ENCODE assay signal across 4 cellular contexts in the genomic region with DNA sequence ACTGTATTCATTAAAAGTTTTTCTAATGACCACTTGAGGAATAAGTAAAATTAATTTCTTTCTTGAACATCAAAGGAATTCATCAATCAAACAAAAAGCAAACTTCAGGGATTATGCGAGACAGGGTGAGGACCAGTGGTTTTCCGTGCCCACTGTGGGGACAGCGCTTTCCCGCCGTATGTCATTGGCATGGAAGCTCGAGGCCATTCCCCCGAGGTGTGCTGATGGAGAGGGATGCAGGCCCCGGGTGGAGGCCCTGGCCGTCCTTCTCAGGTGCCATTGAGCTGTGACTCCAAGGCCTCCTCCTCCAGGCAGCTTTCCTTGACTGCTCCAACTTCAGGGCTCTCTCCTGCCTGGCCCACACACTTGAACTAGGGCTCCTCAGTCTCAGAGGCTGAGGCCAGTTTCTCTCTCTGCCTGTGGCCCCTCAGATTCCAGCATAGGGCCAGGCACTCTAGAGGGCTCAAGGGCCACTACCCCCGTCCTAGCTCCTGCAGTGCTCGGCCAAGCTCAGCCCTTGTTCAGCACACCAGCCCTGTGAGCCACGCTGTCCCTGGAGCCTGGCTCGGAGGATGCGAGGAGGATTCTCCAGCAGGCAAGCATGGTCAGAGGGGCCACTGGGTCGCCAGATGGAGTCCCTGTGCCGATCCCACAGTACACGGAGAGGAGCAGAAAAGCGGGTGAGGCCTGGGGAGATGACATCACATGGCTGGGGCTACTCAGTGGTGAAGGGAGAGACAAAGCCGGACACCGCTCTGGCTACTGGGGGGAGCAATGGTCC.
DNase-seq lines count a peak whose midpoint lies in the region; ATAC-seq, FAIRE-seq and TF ChIP-seq lines count a peak whose summit lies in the region.
"Not testable (repeated sequence)": the region's sequence is repeated elsewhere in the genome, so short reads cannot be mapped to it uniquely, and the experiment has no call there.

No MANE protein-coding gene starts in this region.

- not testable (repeated sequence) for TF ChIP-seq RAD21 in K562 (CRISPR knock-in tag; conservative IDR thresholded peaks at IDR 0.05 in 1 of 2, IDR thresholded peaks at IDR 0.05 in 1 of 2)

- POLR2A ChIA-PET in K562 (lab: Yijun Ruan, JAX) = not testable (repeated sequence)

- not testable (repeated sequence) for H3K4me3 Mint-ChIP-seq in osteocyte (ENCODE audit: unreplicated experiment); stimulated activated effector memory CD8-positive, alpha-beta T cell treated with anti-CD3 and anti-CD28 coated beads, Interleukin-12 subunit alpha, Interleukin-12 subunit beta, amount 100 ng/mL, for 72 hours

- H3K79me2 ChIP-seq in K562 (ENCODE audit: control insufficient read depth, insufficient read depth, low read length) = not testable (repeated sequence)

- WGBS in K562 (ENCODE audit: insufficient coverage, low coverage, missing lambda C conversion rate) = 43% methylated on average over 12 of the region's 20 CpGs

- intact Hi-C loops in K562 (cut with micrococcal nuclease) = not testable (repeated sequence)

- H3K27ac ChIP-seq in K562 (ENCODE audit: extremely low read depth, low read depth, low read length) = not testable (repeated sequence)

- H2AFZ ChIP-seq in K562 (ENCODE audit: low read depth, low read length) = not testable (repeated sequence)

- ATAC-seq in K562 = not testable (repeated sequence)
- ATAC-seq in stimulated activated effector memory CD8-positive, alpha-beta T cell treated with anti-CD3 and anti-CD28 coated beads, Interleukin-12 subunit alpha, Interleukin-12 subunit beta, amount 100 ng/mL, for 72 hours = peak; percentile 26

- H3K9me1 ChIP-seq in K562 (ENCODE audit: control insufficient read depth, insufficient read depth, low read length) = not testable (repeated sequence)

- peak; percentile 7 for DNase-seq in NCI-H82 (lab: John Stamatoyannopoulos, UW)
- DNase-seq in K562 (ENCODE audit: extremely low read depth in 1 of 4, low spot score in 3 of 4); stimulated activated effector memory CD8-positive, alpha-beta T cell treated with anti-CD3 and anti-CD28 coated beads, Interleukin-12 subunit alpha, Interleukin-12 subunit beta, amount 100 ng/mL, for 72 hours (ENCODE audit: low spot score in 2 of 2): not testable (repeated sequence)
- DNase-seq in osteocyte (ENCODE audit: extremely low spot score, unreplicated experiment) = peak; percentile 76

- H3K4me1 Mint-ChIP-seq in osteocyte (ENCODE audit: unreplicated experiment); stimulated activated effector memory CD8-positive, alpha-beta T cell treated with anti-CD3 and anti-CD28 coated beads, Interleukin-12 subunit alpha, Interleukin-12 subunit beta, amount 100 ng/mL, for 72 hours: not testable (repeated sequence)

- H3K9me3 Mint-ChIP-seq in osteocyte (ENCODE audit: unreplicated experiment); stimulated activated effector memory CD8-positive, alpha-beta T cell treated with anti-CD3 and anti-CD28 coated beads, Interleukin-12 subunit alpha, Interleukin-12 subunit beta, amount 100 ng/mL, for 72 hours: not testable (repeated sequence)

- not testable (repeated sequence) for H3K36me3 Mint-ChIP-seq in osteocyte (ENCODE audit: unreplicated experiment); stimulated activated effector memory CD8-positive, alpha-beta T cell treated with anti-CD3 and anti-CD28 coated beads, Interleukin-12 subunit alpha, Interleukin-12 subunit beta, amount 100 ng/mL, for 72 hours

- TF ChIP-seq EP300 in K562 (IDR thresholded peaks at IDR 0.05; ENCODE audit: low read length) = not testable (repeated sequence)

- H3K4me2 ChIP-seq in K562 (ENCODE audit: insufficient read depth, low read length) = not testable (repeated sequence)

- H3K27me3 ChIP-seq in K562 (ENCODE audit: control insufficient read depth in 2 of 2, insufficient read depth in 2 of 2, low read length in 2 of 2) = not testable (repeated sequence)

- not testable (repeated sequence) for H4K20me1 ChIP-seq in K562 (replicated peaks; ENCODE audit: control insufficient read depth, insufficient read depth, low read length)

- not testable (repeated sequence) for H3K27me3 Mint-ChIP-seq in osteocyte (ENCODE audit: unreplicated experiment)

- not testable (repeated sequence) for TF ChIP-seq CTCF in K562 (IDR thresholded peaks at IDR 0.05 in 2 of 3, conservative IDR thresholded peaks at IDR 0.05 in 1 of 3; ENCODE audit: insufficient read depth in 2 of 3, low read depth in 1 of 3, low read length in 3 of 3); osteocyte (IDR thresholded peaks at IDR 0.05)

- not testable (repeated sequence) for TF ChIP-seq POLR2A in K562 (conservative IDR thresholded peaks at IDR 0.05)

- not testable (repeated sequence) for H3K4me1 ChIP-seq in K562 (replicated peaks in 1 of 2; ENCODE audit: control insufficient read depth in 2 of 2, insufficient read depth in 2 of 2, low read length in 2 of 2)

- not testable (repeated sequence) for H3K9ac ChIP-seq in K562 (ENCODE audit: insufficient read depth in 1 of 2, low read depth in 2 of 2, low read length in 2 of 2)

- in situ Hi-C loops in K562 (cut with MboI) = loop anchor here (10.0 kb wide), 1 partner anchor 1422 kb away; no protein-coding TSS in a partner anchor

- H3K4me3 ChIP-seq in K562 = not testable (repeated sequence)

- CTCF ChIA-PET in K562 (lab: Yijun Ruan, JAX; ENCODE audit: low intra/inter-chr PET ratio) = not testable (repeated sequence)

- not testable (repeated sequence) for H3K36me3 ChIP-seq in K562 (ENCODE audit: control insufficient read depth, insufficient read depth, low read length)

- not testable (repeated sequence) for FAIRE-seq in K562 (lab: Jason Lieb, UNC)

- H3K27ac Mint-ChIP-seq in osteocyte (ENCODE audit: unreplicated experiment); stimulated activated effector memory CD8-positive, alpha-beta T cell treated with anti-CD3 and anti-CD28 coated beads, Interleukin-12 subunit alpha, Interleukin-12 subunit beta, amount 100 ng/mL, for 72 hours: not testable (repeated sequence)

- BruUV-seq in K562 (replicated peaks; lab: Mats Ljungman, UMichigan) = not testable (repeated sequence)

- not testable (repeated sequence) for H3K9me3 ChIP-seq in K562 (replicated peaks; ENCODE audit: control insufficient read depth, insufficient read depth, low read depth, low read length)

TF ChIP-seq in K562, 482 proteins besides CTCF, POLR2A, EP300 and RAD21:
- TF ChIP-seq ZFP36 (IDR thresholded peaks at IDR 0.05; ENCODE audit: low read depth, low read length, partially characterized antibody) = peak; percentile 29
TF ChIP-seq in K562: peak in this region for 1; not testable (repeated sequence) for 481.
